ENCODE assay signal across 8 cellular contexts in the genomic region with DNA sequence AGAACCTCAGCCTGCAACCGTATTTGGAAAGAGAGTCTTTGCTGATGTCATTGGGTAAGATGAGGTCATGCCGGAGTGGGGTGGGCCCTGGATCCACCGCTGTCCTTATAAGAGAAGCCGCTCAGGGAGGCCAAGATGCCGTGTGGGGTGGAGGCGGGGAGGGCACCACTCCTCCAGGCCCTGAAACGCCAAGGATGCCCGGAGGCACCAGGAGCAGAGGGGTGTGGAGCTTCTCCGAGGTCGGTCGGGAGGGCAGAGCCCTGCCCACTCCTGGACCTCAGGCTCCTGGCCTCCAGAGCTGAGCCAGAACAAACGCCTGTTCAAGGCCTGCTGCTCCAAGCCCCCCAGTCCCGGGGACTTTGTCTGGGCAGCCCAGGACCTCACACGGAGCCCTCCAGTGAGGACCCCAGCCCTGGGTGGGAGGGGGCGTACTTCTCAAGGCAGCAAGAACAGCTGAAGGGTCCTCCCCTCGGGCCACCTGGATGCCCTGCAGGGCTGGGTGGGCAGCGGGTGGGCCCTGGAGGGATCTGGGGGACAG. TPM values are rescaled to one million over a fixed set of nuclear protein-coding genes. Genes with fewer than 3 reads are reported as not detected.
A peak's percentile ranks its signal among the peaks of the same experiment; 100 is the strongest.
DNase-seq lines count a peak whose midpoint lies in the region; ATAC-seq, FAIRE-seq and TF ChIP-seq lines count a peak whose summit lies in the region.

No MANE protein-coding gene starts in this region.

- H2AFZ ChIP-seq in HepG2 (ENCODE audit: low read length) = no peak overlapping the region

- no peaks in the 10 kb centered on the region for H3K9me3 Mint-ChIP-seq in activated T-helper 1 cell treated with anti-CD3 and anti-CD28 coated beads, Interleukin-12 subunit alpha, Interleukin-12 subunit beta, Interleukin-2, Interleukin-4 antibody, amounts not matched to agents 30 ng/mL and 10 ng/mL and 1 ng/mL, durations not matched to agents 14 hours and 24 hours and 36 hours

- ATAC-seq in HepG2 = no peak
- no peak for ATAC-seq in HG02884 (IDR thresholded peaks at IDR 0.05; ENCODE audit: unreplicated experiment)

- POLR2A ChIA-PET in HepG2 (lab: Yijun Ruan, JAX) = no interaction called here

- no peaks in the 10 kb centered on the region for H3K27me3 ChIP-seq in H7 (ENCODE audit: control insufficient read depth, insufficient read depth, low read length)
- H3K27me3 ChIP-seq in HepG2 (ENCODE audit: control insufficient read depth in 1 of 2, insufficient read depth in 2 of 2, low read length in 2 of 2) = no peaks in the 10 kb centered on the region
- H3K27me3 ChIP-seq in stomach = no peaks in the 10 kb centered on the region

- DNase-seq in H7 = peak; percentile 81
- DNase-seq in HepG2 (ENCODE audit: low spot score) = no peak
- DNase-seq in stomach = peak; percentile 31
- no peak for DNase-seq in HPDE6-E6E7 (ENCODE audit: extremely low spot score)
- no peak for DNase-seq in activated CD4-positive, alpha-beta T cell treated with anti-CD3 and anti-CD28 coated beads for 4 hours
- DNase-seq in activated T-helper 1 cell treated with anti-CD3 and anti-CD28 coated beads, Interleukin-12 subunit alpha, Interleukin-12 subunit beta, Interleukin-2, Interleukin-4 antibody, amounts not matched to agents 30 ng/mL and 10 ng/mL and 1 ng/mL, durations not matched to agents 14 hours and 24 hours and 36 hours (ENCODE audit: low spot score) = no peak

- H3K9ac ChIP-seq in HepG2 (ENCODE audit: insufficient read depth, low read depth, low read length) = no peak overlapping the region

- H3K4me2 ChIP-seq in HepG2 (ENCODE audit: low read depth, low read length) = no peak overlapping the region

- no peaks in the 10 kb centered on the region for H3K27me3 Mint-ChIP-seq in activated T-helper 1 cell treated with anti-CD3 and anti-CD28 coated beads, Interleukin-12 subunit alpha, Interleukin-12 subunit beta, Interleukin-2, Interleukin-4 antibody, amounts not matched to agents 30 ng/mL and 10 ng/mL and 1 ng/mL, durations not matched to agents 14 hours and 24 hours and 36 hours (ENCODE audit: insufficient read depth)

- 84% methylated on average over 10 of the region's 17 CpGs for WGBS in HepG2 (ENCODE audit: low lambda C conversion rate)
- 40 to 72% (median 58%) methylated on average over 9 to 17 of the region's 17 CpGs for WGBS in stomach, 5 donors

- TF ChIP-seq RAD21 in HepG2 (CRISPR knock-in tag; IDR thresholded peaks at IDR 0.05) = no peak

- CTCF ChIA-PET in HepG2 (lab: Yijun Ruan, JAX; ENCODE audit: low intra/inter-chr PET ratio, low total read pairs) = no interaction called here

- intact Hi-C loops in HepG2 (cut with micrococcal nuclease; ENCODE audit: unreplicated experiment) = no loop called here
- intact Hi-C loops in stomach (cut with DNase I; ENCODE audit: low total_unique reads) = no loop called here
- intact Hi-C loops in activated T-helper 1 cell treated with anti-CD3 and anti-CD28 coated beads, Interleukin-12 subunit alpha, Interleukin-12 subunit beta, Interleukin-2, Interleukin-4 antibody, amounts not matched to agents 30 ng/mL and 10 ng/mL and 1 ng/mL, durations not matched to agents 14 hours and 24 hours and 36 hours (cut with micrococcal nuclease) = no loop called here

- no peaks in the 10 kb centered on the region for H3K79me2 ChIP-seq in HepG2 (ENCODE audit: insufficient read depth, low read length)

- BruUV-seq in HepG2 (replicated peaks; lab: Mats Ljungman, UMichigan) = no TSS peak

- H3K4me3 ChIP-seq in H7 (ENCODE audit: insufficient read depth, low read depth, low read length) = no peak overlapping the region
- no peak overlapping the region for H3K4me3 ChIP-seq in HepG2 (replicated peaks in 1 of 3; ENCODE audit: insufficient read depth in 1 of 3, low read depth in 2 of 3, low read length in 3 of 3)
- H3K4me3 ChIP-seq in stomach = peak overlapping the region; percentile 22 to 39 (median 33)

- H3K4me1 ChIP-seq in HepG2 (ENCODE audit: insufficient read depth, low read length) (peaks cover 21% of the 10 kb centered on the region), stomach (peaks cover 41 to 88% (median 60%) of the 10 kb centered on the region in 4 donors)

- TF ChIP-seq CTCF in HepG2 (CRISPR knock-in tag; IDR thresholded peaks at IDR 0.05) (no peak), stomach (IDR thresholded peaks at IDR 0.05) (no peak)

- H3K36me3 ChIP-seq in H7 (replicated peaks; ENCODE audit: control insufficient read depth, insufficient read depth, low read length) = 0 out of 2 replicates have a peak, but pooled peaks cover 1% of the 10 kb centered on the region
- H3K36me3 ChIP-seq in HepG2 (replicated peaks in 1 of 2; ENCODE audit: control insufficient read depth in 1 of 2, insufficient read depth in 2 of 2, low read length in 2 of 2) = no peaks in the 10 kb centered on the region; a peak in 2 of 5 replicates
- peaks cover 0 to 26% (median 14%) of the 10 kb centered on the region in 4 donors for H3K36me3 ChIP-seq in stomach

- H3K27ac ChIP-seq in cingulate gyrus (ENCODE audit: low read depth, low read length) (peak overlapping the region; percentile 75), HepG2 (ENCODE audit: extremely low read length, insufficient read depth, low read length) (no peak overlapping the region), stomach (peak overlapping the region; percentile 82 to 97 (median 95))

- H3K9me3 ChIP-seq in HepG2 (ENCODE audit: low read length) (no peaks in the 10 kb centered on the region), stomach (no peaks in the 10 kb centered on the region)

- TF ChIP-seq EP300 in HepG2 (IDR thresholded peaks at IDR 0.05; ENCODE audit: low read depth in 2 of 2, low read length in 2 of 2) (no peak), HepG2 (CRISPR knock-in tag; IDR thresholded peaks at IDR 0.05; ENCODE audit: borderline replicate concordance) (no peak), stomach (IDR thresholded peaks at IDR 0.05) (peak; percentile 91)

- no peak for FAIRE-seq in HepG2 (lab: Jason Lieb, UNC)

- no peaks in the 10 kb centered on the region for H3K4me1 Mint-ChIP-seq in activated T-helper 1 cell treated with anti-CD3 and anti-CD28 coated beads, Interleukin-12 subunit alpha, Interleukin-12 subunit beta, Interleukin-2, Interleukin-4 antibody, amounts not matched to agents 30 ng/mL and 10 ng/mL and 1 ng/mL, durations not matched to agents 14 hours and 24 hours and 36 hours (ENCODE audit: low read depth)

- peaks cover 7% of the 10 kb centered on the region for H3K36me3 Mint-ChIP-seq in activated T-helper 1 cell treated with anti-CD3 and anti-CD28 coated beads, Interleukin-12 subunit alpha, Interleukin-12 subunit beta, Interleukin-2, Interleukin-4 antibody, amounts not matched to agents 30 ng/mL and 10 ng/mL and 1 ng/mL, durations not matched to agents 14 hours and 24 hours and 36 hours (ENCODE audit: low read depth)

- no peaks in the 10 kb centered on the region for H4K20me1 ChIP-seq in HepG2 (ENCODE audit: insufficient read depth, low read length)

- no peak overlapping the region for H3K4me3 Mint-ChIP-seq in activated T-helper 1 cell treated with anti-CD3 and anti-CD28 coated beads, Interleukin-12 subunit alpha, Interleukin-12 subunit beta, Interleukin-2, Interleukin-4 antibody, amounts not matched to agents 30 ng/mL and 10 ng/mL and 1 ng/mL, durations not matched to agents 14 hours and 24 hours and 36 hours

- no peak for TF ChIP-seq POLR2A in HepG2 (IDR thresholded peaks at IDR 0.05; ENCODE audit: insufficient read depth in 1 of 2, low read depth in 2 of 2, low read length in 2 of 2)
- peak in 1 of 4 donors; percentile 57 for TF ChIP-seq POLR2A in stomach (IDR thresholded peaks at IDR 0.05)

- H3K27ac Mint-ChIP-seq in activated T-helper 1 cell treated with anti-CD3 and anti-CD28 coated beads, Interleukin-12 subunit alpha, Interleukin-12 subunit beta, Interleukin-2, Interleukin-4 antibody, amounts not matched to agents 30 ng/mL and 10 ng/mL and 1 ng/mL, durations not matched to agents 14 hours and 24 hours and 36 hours = no peak overlapping the region

- in situ Hi-C loops in HepG2 (cut with HindIII; ENCODE audit: extremely low pct_ligation_motif_present, low pct_unique_long_range_greater_than_20kb) = no loop called here

RNA-seq across cellular contexts. Expression of a gene that starts 29.9 kb away (rescaled TPM):
- total RNA-seq in H7 (2014; rRNA removed; shearing (Covaris generic)) = 13.7 and 15.6 TPM in 2 replicates
- total RNA-seq in HepG2 (2016; rRNA removed; fragmentation: Illumina TruSeq; extraction: Trizol) (4.3 and 5.2 TPM in 2 replicates), stomach (100 to 1,000 TPM in 1 of 5 donors, 10 to 100 TPM in 4; 15.1 to 164 (median 36.8) TPM)
- total RNA-seq in HepG2 (2016; cell fraction: cytosol; rRNA removed; fragmentation: Illumina TruSeq; extraction: Trizol; ENCODE audit: low read depth) = 7.1 TPM in 2 replicates
- 3.5 and 4.4 TPM in 2 replicates for total RNA-seq in HepG2 (2016; cell fraction: insoluble cytoplasmic fraction; rRNA removed; fragmentation: Illumina TruSeq; extraction: Trizol)
- 6.2 and 6.4 TPM in 2 replicates for total RNA-seq in HepG2 (2016; cell fraction: membrane; rRNA removed; fragmentation: Illumina TruSeq; extraction: Trizol)
- 3.7 and 4.3 TPM in 2 replicates for total RNA-seq in HepG2 (2016; cell fraction: nucleus; rRNA removed; fragmentation: Illumina TruSeq; extraction: Trizol)
- polyA plus RNA-seq in HepG2 (2011; rRNA removed) (3.6 and 4.8 TPM in 2 replicates), stomach (10 to 100 TPM in 2 of 3 donors, 1 to 10 TPM in 1; 8.6 to 18.5 (median 12.5) TPM)
- 1.9 and 2.3 TPM in 2 replicates for polyA plus RNA-seq in HepG2 (2011; cell fraction: cytosol; rRNA removed)
- 11.5 and 14.0 TPM in 2 replicates for polyA plus RNA-seq in HepG2 (2011; cell fraction: nucleus; rRNA removed)
- 6.4 and 8.6 TPM in 2 replicates for polyA plus RNA-seq in HepG2 (2012)
- polyA plus RNA-seq in HepG2 (2016; cell fraction: cytosol; fragmentation: Illumina TruSeq; extraction: Trizol; ENCODE audit: low read depth) = 0.99 and 1.0 TPM in 2 replicates
- 6.8 and 10.5 TPM in 2 replicates for polyA plus RNA-seq in HepG2 (2016; cell fraction: insoluble cytoplasmic fraction; fragmentation: Illumina TruSeq; extraction: Trizol; ENCODE audit: low read depth)
- 4.0 and 4.6 TPM in 2 replicates for polyA plus RNA-seq in HepG2 (2016; cell fraction: membrane; fragmentation: Illumina TruSeq; extraction: Trizol; ENCODE audit: low read depth)
- 16.9 and 17.1 TPM in 2 replicates for polyA plus RNA-seq in HepG2 (2016; cell fraction: nucleus; fragmentation: Illumina TruSeq; extraction: Trizol; ENCODE audit: insufficient read depth, low read depth)
- polyA minus RNA-seq in HepG2 (2011; rRNA and poly(A)+ RNA removed; ENCODE audit: low replicate concordance) = 21.9 and 27.3 TPM in 2 replicates
- polyA minus RNA-seq in HepG2 (2011; cell fraction: cytosol; rRNA and poly(A)+ RNA removed) = 6.3 and 12.3 TPM in 2 replicates
- 5.9 and 6.3 TPM in 2 replicates for polyA minus RNA-seq in HepG2 (2011; cell fraction: nucleus; rRNA and poly(A)+ RNA removed)
- 24.5 and 28.0 TPM in 2 replicates for total RNA-seq in activated T-helper 1 cell treated with anti-CD3 and anti-CD28 coated beads, Interleukin-12 subunit alpha, Interleukin-12 subunit beta, Interleukin-2, Interleukin-4 antibody, amounts not matched to agents 30 ng/mL and 10 ng/mL and 1 ng/mL, durations not matched to agents 14 hours and 24 hours and 36 hours

RNA-seq across cellular contexts. Expression of a gene that starts 37.9 kb away (rescaled TPM):
- 10.7 and 18.8 TPM in 2 replicates for total RNA-seq in H7 (2014; rRNA removed; shearing (Covaris generic))
- total RNA-seq in HepG2 (2016; rRNA removed; fragmentation: Illumina TruSeq; extraction: Trizol) (20.6 and 21.5 TPM in 2 replicates), stomach (100 to 1,000 TPM in 2 of 5 donors, 10 to 100 TPM in 3; 31.9 to 204 (median 95.1) TPM)
- 4.8 and 6.1 TPM in 2 replicates for total RNA-seq in HepG2 (2016; cell fraction: cytosol; rRNA removed; fragmentation: Illumina TruSeq; extraction: Trizol; ENCODE audit: low read depth)
- 12.8 and 26.0 TPM in 2 replicates for total RNA-seq in HepG2 (2016; cell fraction: insoluble cytoplasmic fraction; rRNA removed; fragmentation: Illumina TruSeq; extraction: Trizol)
- total RNA-seq in HepG2 (2016; cell fraction: membrane; rRNA removed; fragmentation: Illumina TruSeq; extraction: Trizol) = 6.5 and 7.3 TPM in 2 replicates
- total RNA-seq in HepG2 (2016; cell fraction: nucleus; rRNA removed; fragmentation: Illumina TruSeq; extraction: Trizol) = 21.9 and 26.6 TPM in 2 replicates
- polyA plus RNA-seq in HepG2 (2011; rRNA removed) (2.3 and 3.3 TPM in 2 replicates), stomach (10 to 100 TPM; 62.3 to 96.1 (median 93.1) TPM)
- 0.60 and 0.95 TPM in 2 replicates for polyA plus RNA-seq in HepG2 (2011; cell fraction: cytosol; rRNA removed)
- polyA plus RNA-seq in HepG2 (2011; cell fraction: nucleus; rRNA removed) = 7.0 and 7.9 TPM in 2 replicates
- polyA plus RNA-seq in HepG2 (2012) = 5.3 and 9.8 TPM in 2 replicates
- polyA plus RNA-seq in HepG2 (2016; cell fraction: cytosol; fragmentation: Illumina TruSeq; extraction: Trizol; ENCODE audit: low read depth) = 1.8 and 2.4 TPM in 2 replicates
- polyA plus RNA-seq in HepG2 (2016; cell fraction: insoluble cytoplasmic fraction; fragmentation: Illumina TruSeq; extraction: Trizol; ENCODE audit: low read depth) = 14.4 and 15.0 TPM in 2 replicates
- 3.0 and 3.4 TPM in 2 replicates for polyA plus RNA-seq in HepG2 (2016; cell fraction: membrane; fragmentation: Illumina TruSeq; extraction: Trizol; ENCODE audit: low read depth)
- polyA plus RNA-seq in HepG2 (2016; cell fraction: nucleus; fragmentation: Illumina TruSeq; extraction: Trizol; ENCODE audit: insufficient read depth, low read depth) = 30.0 and 33.5 TPM in 2 replicates
- polyA minus RNA-seq in HepG2 (2011; rRNA and poly(A)+ RNA removed; ENCODE audit: low replicate concordance) = 4.2 and 4.7 TPM in 2 replicates
- 4.5 and 6.3 TPM in 2 replicates for polyA minus RNA-seq in HepG2 (2011; cell fraction: cytosol; rRNA and poly(A)+ RNA removed)
- polyA minus RNA-seq in HepG2 (2011; cell fraction: nucleus; rRNA and poly(A)+ RNA removed) = 3.5 and 6.6 TPM in 2 replicates
- 0.08 TPM in 1 of 2 replicates, not detected in the other for total RNA-seq in activated T-helper 1 cell treated with anti-CD3 and anti-CD28 coated beads, Interleukin-12 subunit alpha, Interleukin-12 subunit beta, Interleukin-2, Interleukin-4 antibody, amounts not matched to agents 30 ng/mL and 10 ng/mL and 1 ng/mL, durations not matched to agents 14 hours and 24 hours and 36 hours

RNA-seq across cellular contexts. Expression of a gene that starts 43.7 kb away (rescaled TPM):
- total RNA-seq in H7 (2014; rRNA removed; shearing (Covaris generic)) = 44.0 and 46.4 TPM in 2 replicates
- 11.1 and 16.6 TPM in 2 replicates for total RNA-seq in HepG2 (2016; rRNA removed; fragmentation: Illumina TruSeq; extraction: Trizol)
- 2.8 and 3.1 TPM in 2 replicates for total RNA-seq in HepG2 (2016; cell fraction: cytosol; rRNA removed; fragmentation: Illumina TruSeq; extraction: Trizol; ENCODE audit: low read depth)
- total RNA-seq in HepG2 (2016; cell fraction: insoluble cytoplasmic fraction; rRNA removed; fragmentation: Illumina TruSeq; extraction: Trizol) = 11.2 and 17.9 TPM in 2 replicates
- total RNA-seq in HepG2 (2016; cell fraction: membrane; rRNA removed; fragmentation: Illumina TruSeq; extraction: Trizol) = 4.7 and 5.6 TPM in 2 replicates
- 9.0 and 11.6 TPM in 2 replicates for total RNA-seq in HepG2 (2016; cell fraction: nucleus; rRNA removed; fragmentation: Illumina TruSeq; extraction: Trizol)
- polyA plus RNA-seq in HepG2 (2011; rRNA removed) = 10.0 and 11.5 TPM in 2 replicates
- 6.6 and 11.2 TPM in 2 replicates for polyA plus RNA-seq in HepG2 (2011; cell fraction: cytosol; rRNA removed)
- 31.8 and 41.5 TPM in 2 replicates for polyA plus RNA-seq in HepG2 (2011; cell fraction: nucleus; rRNA removed)
- polyA plus RNA-seq in HepG2 (2012) = 5.7 and 5.8 TPM in 2 replicates
- polyA plus RNA-seq in HepG2 (2016; cell fraction: cytosol; fragmentation: Illumina TruSeq; extraction: Trizol; ENCODE audit: low read depth) = 1.7 and 1.8 TPM in 2 replicates
- polyA plus RNA-seq in HepG2 (2016; cell fraction: insoluble cytoplasmic fraction; fragmentation: Illumina TruSeq; extraction: Trizol; ENCODE audit: low read depth) = 10.2 and 13.0 TPM in 2 replicates
- polyA plus RNA-seq in HepG2 (2016; cell fraction: membrane; fragmentation: Illumina TruSeq; extraction: Trizol; ENCODE audit: low read depth) = 3.7 and 4.0 TPM in 2 replicates
- polyA plus RNA-seq in HepG2 (2016; cell fraction: nucleus; fragmentation: Illumina TruSeq; extraction: Trizol; ENCODE audit: insufficient read depth, low read depth) = 28.6 and 30.2 TPM in 2 replicates
- 9.7 and 19.5 TPM in 2 replicates for polyA minus RNA-seq in HepG2 (2011; rRNA and poly(A)+ RNA removed; ENCODE audit: low replicate concordance)
- polyA minus RNA-seq in HepG2 (2011; cell fraction: cytosol; rRNA and poly(A)+ RNA removed) = 5.0 and 5.2 TPM in 2 replicates
- 5.3 and 5.7 TPM in 2 replicates for polyA minus RNA-seq in HepG2 (2011; cell fraction: nucleus; rRNA and poly(A)+ RNA removed)
- total RNA-seq in stomach = 100 to 1,000 TPM in 1 of 5 donors, 10 to 100 TPM in 3, 1 to 10 TPM in 1; 9.8 to 180 (median 19.4) TPM
- polyA plus RNA-seq in stomach = 10 to 100 TPM; 10.2 to 13.9 (median 12.4) TPM
- 37.2 and 40.8 TPM in 2 replicates for total RNA-seq in activated T-helper 1 cell treated with anti-CD3 and anti-CD28 coated beads, Interleukin-12 subunit alpha, Interleukin-12 subunit beta, Interleukin-2, Interleukin-4 antibody, amounts not matched to agents 30 ng/mL and 10 ng/mL and 1 ng/mL, durations not matched to agents 14 hours and 24 hours and 36 hours

Comparison
In these comparisons a context has a peak if more than half of its experiments do, and no peak if none do; other contexts are left out.
1. DNase-seq: peak in H7 (single experiment) and stomach (single experiment); none in HepG2 (single experiment), HPDE6-E6E7 (single experiment), activated CD4-positive, alpha-beta T cell treated with anti-CD3 and anti-CD28 coated beads for 4 hours (0 of 2) and activated T-helper 1 cell treated with anti-CD3 and anti-CD28 coated beads, Interleukin-12 subunit alpha, Interleukin-12 subunit beta, Interleukin-2, Interleukin-4 antibody, amounts not matched to agents 30 ng/mL and 10 ng/mL and 1 ng/mL, durations not matched to agents 14 hours and 24 hours and 36 hours (single experiment).
2. H3K4me3 ChIP-seq: peak in stomach (4 of 4); none in H7 (single experiment) and HepG2 (0 of 3).